15 cellular contexts compared by ENCODE assay signal in genomic region chr18:7901657-7902056, GRCh38.
"Had no signal": no experiment of that assay in that cellular context is flagged by ENCODE, and none has a peak within 500 bp of the region (broad histone marks: within the 10 kb centered on the region; RNA-seq: fewer than 3 reads in every experiment).

No MANE protein-coding gene starts in this region.

- H3K27ac ChIP-seq: body of pancreas, uterus had no signal

- ATAC-seq: activated CD4-positive, alpha-beta T cell treated with anti-CD3 and anti-CD28 coated beads for 36 hours; activated CD8-positive, alpha-beta memory T cell treated with anti-CD3 and anti-CD28 coated beads, Interleukin-2, amount 10 ng/mL, durations not matched to agents 7 days and 5 days; effector memory CD8-positive, alpha-beta T cell; stimulated activated effector memory CD8-positive, alpha-beta T cell treated with anti-CD3 and anti-CD28 coated beads, Interleukin-12 subunit alpha, Interleukin-12 subunit beta, amount 100 ng/mL, for 72 hours had no signal

- H3K36me3 ChIP-seq: tibial artery, uterus had no signal

- H3K9me3 ChIP-seq: body of pancreas, tibial artery, uterus had no signal

- H3K27me3 ChIP-seq: body of pancreas, tibial artery, uterus had no signal

- H3K4me1 ChIP-seq: uterus had no signal

- H3K4me3 ChIP-seq: body of pancreas, tibial artery, uterus had no signal

- DNase-seq: activated CD4-positive, alpha-beta memory T cell treated with anti-CD3 and anti-CD28 coated beads for 36 hours; activated CD4-positive, alpha-beta T cell treated with anti-CD3 and anti-CD28 coated beads for 36 hours; activated CD8-positive, alpha-beta memory T cell treated with anti-CD3 and anti-CD28 coated beads, Interleukin-2, amount 10 ng/mL, durations not matched to agents 7 days and 5 days; activated effector memory CD4-positive, alpha-beta T cell treated with anti-CD3 and anti-CD28 coated beads, Interleukin-2, amount 50 U/mL, for 16 hours; activated T-cell treated with anti-CD3 and anti-CD28 coated beads, Interleukin-2, amount 50 U/mL, for 1 hour; amygdala; effector memory CD8-positive, alpha-beta T cell; nephron progenitor cell; occipital lobe; stimulated activated CD4-positive, alpha-beta T cell treated with anti-CD3 and anti-CD28 coated beads, Interleukin-12 subunit alpha, Interleukin-12 subunit beta, amount 100 ng/mL, for 4 hours; T-helper 2 cell had no signal
